8 cellular contexts compared by ENCODE assay signal in the genomic region with DNA sequence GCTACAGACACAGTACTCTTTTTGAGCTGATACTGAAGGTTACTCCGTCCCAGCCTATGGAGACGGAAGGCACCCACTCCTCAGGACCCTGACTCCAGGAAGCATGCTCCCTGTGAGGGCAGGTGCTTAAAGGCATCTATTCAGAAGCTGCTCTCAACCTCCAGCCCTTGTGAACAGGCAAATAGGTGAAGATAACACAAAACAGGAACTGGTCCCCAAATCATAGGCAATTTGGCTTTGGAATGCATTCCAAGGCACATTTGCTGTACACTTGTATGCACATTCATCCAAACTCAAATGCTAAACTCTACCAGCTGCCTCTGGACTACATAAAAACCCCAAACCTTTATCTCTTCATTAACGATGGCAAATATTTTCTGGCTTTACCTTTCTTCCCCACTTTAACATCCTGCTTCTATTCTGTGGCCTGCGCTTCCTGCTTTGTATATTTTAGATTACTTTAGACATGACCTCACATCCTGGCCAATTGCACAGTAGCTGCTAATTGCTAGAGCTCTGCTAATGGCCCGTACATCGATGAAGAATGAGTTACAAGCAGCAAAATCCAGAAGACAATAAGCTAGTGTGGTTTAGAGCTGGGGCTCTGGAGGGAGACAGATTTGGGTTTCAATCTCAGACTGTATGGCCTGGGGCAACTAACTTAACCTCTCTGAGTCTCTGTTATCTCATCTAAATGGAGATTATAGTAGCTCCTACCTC. TPM values are rescaled to one million over a fixed set of nuclear protein-coding genes. Genes with fewer than 3 reads are reported as not detected.
DNase-seq lines count a peak whose midpoint lies in the region; ATAC-seq and TF ChIP-seq lines count a peak whose summit lies in the region.

No MANE protein-coding gene starts in this region.

- H3K9me3 ChIP-seq in esophagus muscularis mucosa: no peaks in the 10 kb centered on the region

- no peak for TF ChIP-seq POLR2A in esophagus muscularis mucosa (IDR thresholded peaks at IDR 0.05; ENCODE audit: low read depth)

- H3K36me3 ChIP-seq in esophagus muscularis mucosa: no peaks in the 10 kb centered on the region

- H3K4me3 ChIP-seq in esophagus muscularis mucosa: no peak overlapping the region

- intact Hi-C loops in esophagus muscularis mucosa (cut with DNase I): loop anchor here (10.0 kb wide), 1 partner anchor 55 kb away; the partner anchor contains the start of gene SMIM20

- H3K36me3 Mint-ChIP-seq in activated T-helper 17 cell treated with anti-CD3 and anti-CD28 coated beads, Interleukin-2, amount 50 U/mL, for 72 hours (ENCODE audit: low read depth): peaks cover 36% of the 10 kb centered on the region
- peaks cover 3% of the 10 kb centered on the region for H3K36me3 Mint-ChIP-seq in stimulated activated naive CD8-positive, alpha-beta T cell treated with anti-CD3 and anti-CD28 coated beads, Interleukin-15, Interleukin-2, amounts not matched to agents 100 ng/mL and 50 ng/mL, for 24 hours (ENCODE audit: low read depth)

- no peak for TF ChIP-seq CTCF in esophagus muscularis mucosa (IDR thresholded peaks at IDR 0.05)

- H3K4me1 ChIP-seq in esophagus muscularis mucosa: peaks cover 27 to 44% (median 34%) of the 10 kb centered on the region in 4 donors

- peak overlapping the region; percentile 98 for H3K27ac Mint-ChIP-seq in activated T-helper 17 cell treated with anti-CD3 and anti-CD28 coated beads, Interleukin-2, amount 50 U/mL, for 72 hours
- peak overlapping the region; percentile 92 for H3K27ac Mint-ChIP-seq in stimulated activated naive CD8-positive, alpha-beta T cell treated with anti-CD3 and anti-CD28 coated beads, Interleukin-15, Interleukin-2, amounts not matched to agents 100 ng/mL and 50 ng/mL, for 24 hours

- in situ Hi-C loops in ACHN (cut with HindIII; ENCODE audit: low pct_ligation_motif_present, low pct_unique_long_range_greater_than_20kb, low sequenced_read_pairs): no loop called here

- DNase-seq in EH (ENCODE audit: low read depth): peak; percentile 58
- DNase-seq in HT1080 (ENCODE audit: low read depth): peak; percentile 35
- DNase-seq in nucleus accumbens (lab: John Stamatoyannopoulos, UW): no peak
- DNase-seq in ACHN: no peak
- no peak for DNase-seq in esophagus muscularis mucosa (ENCODE audit: extremely low spot score)

- TF ChIP-seq EP300 in esophagus muscularis mucosa (IDR thresholded peaks at IDR 0.05): no peak

- no peaks in the 10 kb centered on the region for H3K27me3 Mint-ChIP-seq in activated T-helper 17 cell treated with anti-CD3 and anti-CD28 coated beads, Interleukin-2, amount 50 U/mL, for 72 hours
- H3K27me3 Mint-ChIP-seq in stimulated activated naive CD8-positive, alpha-beta T cell treated with anti-CD3 and anti-CD28 coated beads, Interleukin-15, Interleukin-2, amounts not matched to agents 100 ng/mL and 50 ng/mL, for 24 hours: no peaks in the 10 kb centered on the region

- H3K9me3 Mint-ChIP-seq in activated T-helper 17 cell treated with anti-CD3 and anti-CD28 coated beads, Interleukin-2, amount 50 U/mL, for 72 hours: no peaks in the 10 kb centered on the region
- H3K9me3 Mint-ChIP-seq in stimulated activated naive CD8-positive, alpha-beta T cell treated with anti-CD3 and anti-CD28 coated beads, Interleukin-15, Interleukin-2, amounts not matched to agents 100 ng/mL and 50 ng/mL, for 24 hours: no peaks in the 10 kb centered on the region

- WGBS in esophagus muscularis mucosa: 70% methylated on average over 6 of the region's 6 CpGs

- peaks cover 0 to 27% (median 5%) of the 10 kb centered on the region in 4 donors for H3K27me3 ChIP-seq in esophagus muscularis mucosa

- no peak overlapping the region for H3K27ac ChIP-seq in esophagus muscularis mucosa (replicated peaks in 1 of 4)

- peaks cover 58% of the 10 kb centered on the region for H3K4me1 Mint-ChIP-seq in activated T-helper 17 cell treated with anti-CD3 and anti-CD28 coated beads, Interleukin-2, amount 50 U/mL, for 72 hours
- H3K4me1 Mint-ChIP-seq in stimulated activated naive CD8-positive, alpha-beta T cell treated with anti-CD3 and anti-CD28 coated beads, Interleukin-15, Interleukin-2, amounts not matched to agents 100 ng/mL and 50 ng/mL, for 24 hours (ENCODE audit: low read depth): peaks cover 72% of the 10 kb centered on the region

- ATAC-seq in GM19351 (IDR thresholded peaks at IDR 0.05; ENCODE audit: unreplicated experiment): peak; percentile 47
- peak; percentile 43 for ATAC-seq in activated T-helper 17 cell treated with anti-CD3 and anti-CD28 coated beads, Interleukin-2, amount 50 U/mL, for 72 hours (replicated peaks)

- H3K4me3 Mint-ChIP-seq in activated T-helper 17 cell treated with anti-CD3 and anti-CD28 coated beads, Interleukin-2, amount 50 U/mL, for 72 hours: peak overlapping the region; percentile 94
- peak overlapping the region; percentile 94 for H3K4me3 Mint-ChIP-seq in stimulated activated naive CD8-positive, alpha-beta T cell treated with anti-CD3 and anti-CD28 coated beads, Interleukin-15, Interleukin-2, amounts not matched to agents 100 ng/mL and 50 ng/mL, for 24 hours

RNA-seq across cellular contexts. Expression of gene SEL1L3, which starts 3.2 kb away (rescaled TPM):
- 45.3 and 51.9 TPM in 2 replicates for total RNA-seq in HT1080 (2014; rRNA removed; shearing (Covaris generic))
- polyA plus RNA-seq in HT1080 (2015; cell fraction: cytosol; rRNA removed): 51.5 and 65.3 TPM in 2 replicates
- polyA plus RNA-seq in HT1080 (2015; cell fraction: nucleus; rRNA removed): 91.3 and 103 TPM in 2 replicates
- 10 to 100 TPM; 39.7 to 70.3 TPM for total RNA-seq in activated T-helper 17 cell treated with anti-CD3 and anti-CD28 coated beads, Interleukin-2, amount 50 U/mL, for 72 hours
- 10 to 100 TPM in 1 of 4 donors, 1 to 10 TPM in 3; 3.3 to 11.7 (median 5.7) TPM for total RNA-seq in esophagus muscularis mucosa

RNA-seq across cellular contexts. Expression of gene SMIM20, which starts 54.4 kb away (rescaled TPM):
- total RNA-seq in HT1080 (2014; rRNA removed; shearing (Covaris generic)): 44.5 and 53.5 TPM in 2 replicates
- polyA plus RNA-seq in HT1080 (2015; cell fraction: cytosol; rRNA removed): 61.4 and 66.8 TPM in 2 replicates
- 12.4 and 19.9 TPM in 2 replicates for polyA plus RNA-seq in HT1080 (2015; cell fraction: nucleus; rRNA removed)
- 10 to 100 TPM; 21.8 to 33.7 TPM for total RNA-seq in activated T-helper 17 cell treated with anti-CD3 and anti-CD28 coated beads, Interleukin-2, amount 50 U/mL, for 72 hours
- 10 to 100 TPM; 24.0 to 33.2 (median 26.9) TPM for total RNA-seq in esophagus muscularis mucosa

Comparison
In these comparisons a context has a peak if more than half of its experiments do, and no peak if none do; other contexts are left out.
1. DNase-seq: peak in EH (single experiment) and HT1080 (single experiment); none in nucleus accumbens (0 of 56), ACHN (single experiment) and esophagus muscularis mucosa (single experiment).